13 cellular contexts compared by ENCODE assay signal in the genomic region with DNA sequence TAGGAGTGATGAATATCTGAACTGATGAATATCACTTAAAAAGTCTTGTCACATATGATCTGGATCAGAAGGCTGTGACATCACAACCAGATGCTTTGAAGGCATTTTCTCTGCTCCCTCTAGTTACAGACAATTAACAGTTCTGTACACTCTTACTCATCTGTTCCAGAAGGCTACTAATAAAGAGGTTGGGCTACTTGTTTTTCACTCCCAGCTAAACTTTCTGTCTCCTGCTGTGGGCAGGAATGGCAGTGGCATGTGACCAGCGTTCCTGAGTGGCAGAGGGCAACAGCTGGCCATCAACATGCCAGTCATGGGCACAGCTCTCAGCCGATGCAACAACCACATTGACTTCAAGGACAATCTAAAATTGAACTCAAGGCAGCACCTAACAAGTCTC.
DNase-seq lines count a peak whose midpoint lies in the region; ATAC-seq, FAIRE-seq and TF ChIP-seq lines count a peak whose summit lies in the region.
"Had no signal": no experiment of that assay in that cellular context is flagged by ENCODE, and none has a peak within 500 bp of the region (broad histone marks: within the 10 kb centered on the region; RNA-seq: fewer than 3 reads in every experiment).

No MANE protein-coding gene starts in this region.

- H3K9me3 Mint-ChIP-seq in activated T-helper 17 cell treated with anti-CD3 and anti-CD28 coated beads, Interleukin-2, amount 50 U/mL, for 72 hours = no peaks in the 10 kb centered on the region
- H3K9me3 Mint-ChIP-seq: immature natural killer cell had no signal

- DNase-seq in GM12892 (ENCODE audit: insufficient read length) (no peak), heart right ventricle (no peak), renal cortical epithelial cell (ENCODE audit: low read depth) (peak; percentile 75), SJCRH30 (no peak), NCI-H1048 (lab: John Stamatoyannopoulos, UW) (no peak), cerebellar nuclear complex (lab: John Stamatoyannopoulos, UW) (no peak)
- DNase-seq: activated CD4-positive, alpha-beta T cell treated with anti-CD3 and anti-CD28 coated beads for 1 hour; immature natural killer cell; MV-4-11; NCI-H748 treated with DMSO at 0.1 percent for 48 hours; ovary had no signal

- H3K4me1 Mint-ChIP-seq in activated T-helper 17 cell treated with anti-CD3 and anti-CD28 coated beads, Interleukin-2, amount 50 U/mL, for 72 hours = peaks cover 51% of the 10 kb centered on the region

- H3K9me3 ChIP-seq in heart right ventricle (no peaks in the 10 kb centered on the region), SJCRH30 (replicated peaks) (no peaks in the 10 kb centered on the region)
- H3K9me3 ChIP-seq: ovary had no signal

- peak overlapping the region; percentile 44 for H3K4me3 Mint-ChIP-seq in activated T-helper 17 cell treated with anti-CD3 and anti-CD28 coated beads, Interleukin-2, amount 50 U/mL, for 72 hours
- H3K4me3 Mint-ChIP-seq: immature natural killer cell had no signal

- peak; percentile 14 for FAIRE-seq in GM12892 (lab: Jason Lieb, UNC)

- H3K27ac ChIP-seq in heart right ventricle (peak overlapping the region in 7 of 10 donors; percentile 0 to 81 (median 37)), SJCRH30 (no peak overlapping the region)
- H3K27ac ChIP-seq: ovary had no signal

- no peak overlapping the region for H3K4me3 ChIP-seq in heart right ventricle
- no peak overlapping the region for H3K4me3 ChIP-seq in SJCRH30
- H3K4me3 ChIP-seq: ovary had no signal

- intact Hi-C loops in heart right ventricle (cut with DNase I) = no loop called here

- peaks cover 0 to 41% (median 0%) of the 10 kb centered on the region in 9 donors for H3K36me3 ChIP-seq in heart right ventricle
- peaks cover 15% of the 10 kb centered on the region; the same call in 1 of the 2 replicates for H3K36me3 ChIP-seq in SJCRH30
- H3K36me3 ChIP-seq: ovary had no signal

- no peak for TF ChIP-seq CTCF in heart right ventricle (IDR thresholded peaks at IDR 0.05)

- H3K4me1 ChIP-seq in heart right ventricle = peaks cover 15 to 96% (median 84%) of the 10 kb centered on the region in 9 donors
- H3K4me1 ChIP-seq in SJCRH30 = no peaks in the 10 kb centered on the region

- H3K27me3 Mint-ChIP-seq in activated T-helper 17 cell treated with anti-CD3 and anti-CD28 coated beads, Interleukin-2, amount 50 U/mL, for 72 hours = no peaks in the 10 kb centered on the region

- no peak for TF ChIP-seq POLR2A in GM12892 (IDR thresholded peaks at IDR 0.05; ENCODE audit: low read depth, low read length)

- ATAC-seq in activated T-helper 17 cell treated with anti-CD3 and anti-CD28 coated beads, Interleukin-2, amount 50 U/mL, for 72 hours (replicated peaks) = peak; percentile 63
- peak in 5 of 8 donors; percentile 33 to 43 (median 38) for ATAC-seq in heart right ventricle
- ATAC-seq in GM21717 (IDR thresholded peaks at IDR 0.05; ENCODE audit: unreplicated experiment) = no peak

- peak overlapping the region; percentile 84 for H3K27ac Mint-ChIP-seq in activated T-helper 17 cell treated with anti-CD3 and anti-CD28 coated beads, Interleukin-2, amount 50 U/mL, for 72 hours

- WGBS in heart right ventricle, 2 donors = 52 to 64% methylated on average over 2 of the region's 2 CpGs

- H3K36me3 Mint-ChIP-seq in activated T-helper 17 cell treated with anti-CD3 and anti-CD28 coated beads, Interleukin-2, amount 50 U/mL, for 72 hours (ENCODE audit: low read depth) = peaks cover 65% of the 10 kb centered on the region

- H3K27me3 ChIP-seq in heart right ventricle = no peaks in the 10 kb centered on the region
- no peaks in the 10 kb centered on the region for H3K27me3 ChIP-seq in SJCRH30
- H3K27me3 ChIP-seq: ovary had no signal
